In genomic region chr5:132830436-132831094, GRCh38 we compare ENCODE assay signal across 1 cellular context.
TF ChIP-seq lines count a peak whose summit lies in the region.

A gene with protein sequence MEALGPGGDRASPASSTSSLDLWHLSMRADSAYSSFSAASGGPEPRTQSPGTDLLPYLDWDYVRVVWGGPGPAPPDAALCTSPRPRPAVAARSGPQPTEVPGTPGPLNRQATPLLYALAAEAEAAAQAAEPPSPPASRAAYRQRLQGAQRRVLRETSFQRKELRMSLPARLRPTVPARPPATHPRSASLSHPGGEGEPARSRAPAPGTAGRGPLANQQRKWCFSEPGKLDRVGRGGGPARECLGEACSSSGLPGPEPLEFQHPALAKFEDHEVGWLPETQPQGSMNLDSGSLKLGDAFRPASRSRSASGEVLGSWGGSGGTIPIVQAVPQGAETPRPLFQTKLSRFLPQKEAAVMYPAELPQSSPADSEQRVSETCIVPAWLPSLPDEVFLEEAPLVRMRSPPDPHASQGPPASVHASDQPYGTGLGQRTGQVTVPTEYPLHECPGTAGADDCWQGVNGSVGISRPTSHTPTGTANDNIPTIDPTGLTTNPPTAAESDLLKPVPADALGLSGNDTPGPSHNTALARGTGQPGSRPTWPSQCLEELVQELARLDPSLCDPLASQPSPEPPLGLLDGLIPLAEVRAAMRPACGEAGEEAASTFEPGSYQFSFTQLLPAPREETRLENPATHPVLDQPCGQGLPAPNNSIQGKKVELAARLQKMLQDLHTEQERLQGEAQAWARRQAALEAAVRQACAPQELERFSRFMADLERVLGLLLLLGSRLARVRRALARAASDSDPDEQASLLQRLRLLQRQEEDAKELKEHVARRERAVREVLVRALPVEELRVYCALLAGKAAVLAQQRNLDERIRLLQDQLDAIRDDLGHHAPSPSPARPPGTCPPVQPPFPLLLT (minus strand): TSS chr5:132830647. CDS start chr5:132826140, 4,507 bp downstream.

TF ChIP-seq in K562, 482 proteins besides CTCF, POLR2A, EP300 and RAD21 (continued from another document and continues in another):
- TF ChIP-seq ZNF518B (CRISPR knock-in tag; IDR thresholded peaks at IDR 0.05) (no peak), TCF7L2 (IDR thresholded peaks at IDR 0.05; ENCODE audit: low read depth, low read length) (peak; percentile 61; the same call in 1 of the 2 replicates), SMC3 (conservative IDR thresholded peaks at IDR 0.05; ENCODE audit: insufficient read depth, low read depth, low read length) (no peak), HNRNPUL1 (IDR thresholded peaks at IDR 0.05; ENCODE audit: low read length) (no peak), PRMT5 (CRISPR knock-in tag; IDR thresholded peaks at IDR 0.05) (no peak), SP2 (IDR thresholded peaks at IDR 0.05; ENCODE audit: extremely low read depth, low read depth, low read length, poor library complexity, severe bottlenecking) (no peak), POLR3G (IDR thresholded peaks at IDR 0.05; ENCODE audit: extremely low read depth, insufficient read length, insufficient replicate concordance) (no peak), PTRF (tag; IDR thresholded peaks at IDR 0.05) (no peak), ZNF395 (CRISPR knock-in tag; IDR thresholded peaks at IDR 0.05) (peak; percentile 14; the same call in 1 of the 2 replicates), ZBTB17 (CRISPR knock-in tag; IDR thresholded peaks at IDR 0.05) (peak; percentile 28; the same call in 1 of the 2 replicates), SREBF1 (IDR thresholded peaks at IDR 0.05; ENCODE audit: borderline replicate concordance, low read depth, low read length) (no peak), FOXP1 (CRISPR knock-in tag; IDR thresholded peaks at IDR 0.05) (peak; percentile 58; the same call in 1 of the 2 replicates), ZNF584 (CRISPR knock-in tag; IDR thresholded peaks at IDR 0.05; ENCODE audit: low read depth) (no peak), SRSF7 (optimal IDR thresholded peaks at IDR 0.05; ENCODE audit: low read depth, low read length) (no peak), CBX3 (IDR thresholded peaks at IDR 0.05; ENCODE audit: borderline replicate concordance in 1 of 2, low read length in 2 of 2) (no peak), DACH1 (IDR thresholded peaks at IDR 0.05; ENCODE audit: partially characterized antibody) (no peak), ZNF444 (CRISPR knock-in tag; IDR thresholded peaks at IDR 0.05) (no peak), GABPA (tag; conservative IDR thresholded peaks at IDR 0.05; ENCODE audit: low read depth) (peak; percentile 48; the same call in 1 of the 2 replicates), FOXK2 (conservative IDR thresholded peaks at IDR 0.05 in 1 of 2, IDR thresholded peaks at IDR 0.05 in 1 of 2; ENCODE audit: low read depth in 2 of 2) (peak in 1 of 2 experiments; percentile 32; a peak in 2 of 4 replicates), RBM25 (IDR thresholded peaks at IDR 0.05; ENCODE audit: low read depth, low read length, severe bottlenecking) (peak; percentile 21), ZNF740 (CRISPR knock-in tag; IDR thresholded peaks at IDR 0.05) (peak; percentile 90), ZNF740 (tag; IDR thresholded peaks at IDR 0.05) (peak in 1 of 2 experiments; percentile 85; a peak in 2 of 4 replicates), ZNF316 (IDR thresholded peaks at IDR 0.05) (no peak), U2AF1 (optimal IDR thresholded peaks at IDR 0.05; ENCODE audit: low read depth, low read length) (no peak), ZNF589 (CRISPR knock-in tag; IDR thresholded peaks at IDR 0.05; ENCODE audit: low read depth) (no peak), RNF2 (IDR thresholded peaks at IDR 0.05) (0 out of 2 replicates have a peak, but pooled peaks have one; percentile 40), EGR1 (conservative IDR thresholded peaks at IDR 0.05) (peak; percentile 96), MCM7 (IDR thresholded peaks at IDR 0.05) (no peak), ZFP30 (CRISPR knock-in tag; IDR thresholded peaks at IDR 0.05; ENCODE audit: borderline replicate concordance) (no peak)
- TF ChIP-seq, protein P1, sequence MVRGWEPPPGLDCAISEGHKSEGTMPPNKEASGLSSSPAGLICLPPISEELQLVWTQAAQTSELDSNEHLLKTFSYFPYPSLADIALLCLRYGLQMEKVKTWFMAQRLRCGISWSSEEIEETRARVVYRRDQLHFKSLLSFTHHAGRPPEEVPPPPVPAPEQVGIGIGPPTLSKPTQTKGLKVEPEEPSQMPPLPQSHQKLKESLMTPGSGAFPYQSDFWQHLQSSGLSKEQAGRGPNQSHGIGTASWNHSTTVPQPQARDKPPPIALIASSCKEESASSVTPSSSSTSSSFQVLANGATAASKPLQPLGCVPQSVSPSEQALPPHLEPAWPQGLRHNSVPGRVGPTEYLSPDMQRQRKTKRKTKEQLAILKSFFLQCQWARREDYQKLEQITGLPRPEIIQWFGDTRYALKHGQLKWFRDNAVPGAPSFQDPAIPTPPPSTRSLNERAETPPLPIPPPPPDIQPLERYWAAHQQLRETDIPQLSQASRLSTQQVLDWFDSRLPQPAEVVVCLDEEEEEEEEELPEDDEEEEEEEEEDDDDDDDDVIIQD (CRISPR knock-in tag; IDR thresholded peaks at IDR 0.05), result no peak
- TF ChIP-seq, protein P2, sequence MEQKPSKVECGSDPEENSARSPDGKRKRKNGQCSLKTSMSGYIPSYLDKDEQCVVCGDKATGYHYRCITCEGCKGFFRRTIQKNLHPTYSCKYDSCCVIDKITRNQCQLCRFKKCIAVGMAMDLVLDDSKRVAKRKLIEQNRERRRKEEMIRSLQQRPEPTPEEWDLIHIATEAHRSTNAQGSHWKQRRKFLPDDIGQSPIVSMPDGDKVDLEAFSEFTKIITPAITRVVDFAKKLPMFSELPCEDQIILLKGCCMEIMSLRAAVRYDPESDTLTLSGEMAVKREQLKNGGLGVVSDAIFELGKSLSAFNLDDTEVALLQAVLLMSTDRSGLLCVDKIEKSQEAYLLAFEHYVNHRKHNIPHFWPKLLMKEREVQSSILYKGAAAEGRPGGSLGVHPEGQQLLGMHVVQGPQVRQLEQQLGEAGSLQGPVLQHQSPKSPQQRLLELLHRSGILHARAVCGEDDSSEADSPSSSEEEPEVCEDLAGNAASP (IDR thresholded peaks at IDR 0.05), result no peak
- TF ChIP-seq, protein P3, sequence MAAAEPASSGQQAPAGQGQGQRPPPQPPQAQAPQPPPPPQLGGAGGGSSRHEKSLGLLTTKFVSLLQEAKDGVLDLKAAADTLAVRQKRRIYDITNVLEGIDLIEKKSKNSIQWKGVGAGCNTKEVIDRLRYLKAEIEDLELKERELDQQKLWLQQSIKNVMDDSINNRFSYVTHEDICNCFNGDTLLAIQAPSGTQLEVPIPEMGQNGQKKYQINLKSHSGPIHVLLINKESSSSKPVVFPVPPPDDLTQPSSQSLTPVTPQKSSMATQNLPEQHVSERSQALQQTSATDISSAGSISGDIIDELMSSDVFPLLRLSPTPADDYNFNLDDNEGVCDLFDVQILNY (CRISPR knock-in tag; IDR thresholded peaks at IDR 0.05), result no peak
- TF ChIP-seq, protein P4, sequence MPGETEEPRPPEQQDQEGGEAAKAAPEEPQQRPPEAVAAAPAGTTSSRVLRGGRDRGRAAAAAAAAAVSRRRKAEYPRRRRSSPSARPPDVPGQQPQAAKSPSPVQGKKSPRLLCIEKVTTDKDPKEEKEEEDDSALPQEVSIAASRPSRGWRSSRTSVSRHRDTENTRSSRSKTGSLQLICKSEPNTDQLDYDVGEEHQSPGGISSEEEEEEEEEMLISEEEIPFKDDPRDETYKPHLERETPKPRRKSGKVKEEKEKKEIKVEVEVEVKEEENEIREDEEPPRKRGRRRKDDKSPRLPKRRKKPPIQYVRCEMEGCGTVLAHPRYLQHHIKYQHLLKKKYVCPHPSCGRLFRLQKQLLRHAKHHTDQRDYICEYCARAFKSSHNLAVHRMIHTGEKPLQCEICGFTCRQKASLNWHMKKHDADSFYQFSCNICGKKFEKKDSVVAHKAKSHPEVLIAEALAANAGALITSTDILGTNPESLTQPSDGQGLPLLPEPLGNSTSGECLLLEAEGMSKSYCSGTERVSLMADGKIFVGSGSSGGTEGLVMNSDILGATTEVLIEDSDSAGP (CRISPR knock-in tag; IDR thresholded peaks at IDR 0.05), result no peak
